2 cellular contexts compared by ENCODE assay signal in genomic region chr2:226330206-226330605, GRCh38.
TF ChIP-seq lines count a peak whose summit lies in the region.

No MANE protein-coding gene starts in this region.

TF ChIP-seq in A549, 52 proteins besides CTCF, POLR2A, EP300 and RAD21 (continued from another document):
- TF ChIP-seq ZNF302 (CRISPR knock-in tag; IDR thresholded peaks at IDR 0.05): no peak

TF ChIP-seq in GM23338, 12 proteins besides CTCF, POLR2A, EP300 and RAD21 (continued from another document):
- TF ChIP-seq ZNF462 (CRISPR knock-in tag; IDR thresholded peaks at IDR 0.05): no peak
- TF ChIP-seq NANOG (IDR thresholded peaks at IDR 0.05; ENCODE audit: borderline replicate concordance): no peak
